In genomic region chr1:164983023-164983650, GRCh38 we compare ENCODE assay signal across 29 cellular contexts.
DNase-seq lines count a peak whose midpoint lies in the region; ATAC-seq, FAIRE-seq and TF ChIP-seq lines count a peak whose summit lies in the region.
"Had no signal": no experiment of that assay in that cellular context is flagged by ENCODE, and none has a peak within 500 bp of the region (broad histone marks: within the 10 kb centered on the region; RNA-seq: fewer than 3 reads in every experiment).

No MANE protein-coding gene starts in this region.

- H3K9me3 ChIP-seq in A549: no peaks in the 10 kb centered on the region
- no peaks in the 10 kb centered on the region for H3K9me3 ChIP-seq in RWPE2 (ENCODE audit: severe bottlenecking)
- no peaks in the 10 kb centered on the region for H3K9me3 ChIP-seq in MG63
- H3K9me3 ChIP-seq: BE2C, body of pancreas, psoas muscle, SJCRH30, thyroid gland had no signal

- 18% methylated on average over 3 of the region's 3 CpGs for WGBS in A549 (ENCODE audit: missing lambda C conversion rate)

- CTCF ChIA-PET in A549 (lab: Yijun Ruan, JAX): interaction anchor here (0.9 kb wide), 1 partner anchor 16 kb away, joined by 3 read pairs; no protein-coding TSS in a partner anchor

- TF ChIP-seq POLR2A in A549 (IDR thresholded peaks at IDR 0.05; ENCODE audit: low read length): no peak

- no peak overlapping the region for H3K4me3 ChIP-seq in A549
- no peak overlapping the region for H3K4me3 ChIP-seq in RWPE2 (ENCODE audit: severe bottlenecking)
- no peak overlapping the region for H3K4me3 ChIP-seq in MG63
- H3K4me3 ChIP-seq: body of pancreas, psoas muscle, SJCRH30, skin epidermis, thyroid gland had no signal

- H3K27me3 ChIP-seq in RWPE2 (ENCODE audit: insufficient read depth, poor library complexity, severe bottlenecking): no peaks in the 10 kb centered on the region
- peaks cover 2% of the 10 kb centered on the region; the same call in 1 of the 2 replicates for H3K27me3 ChIP-seq in MG63
- H3K27me3 ChIP-seq: BE2C, body of pancreas, SJCRH30, thyroid gland had no signal

- H3K27ac ChIP-seq in A549: no peak overlapping the region
- H3K27ac ChIP-seq in RWPE2 (ENCODE audit: poor library complexity, severe bottlenecking): no peak overlapping the region
- H3K27ac ChIP-seq: body of pancreas, psoas muscle, SJCRH30, skin epidermis, thyroid gland had no signal

- H3K4me1 ChIP-seq in A549 (no peaks in the 10 kb centered on the region), RWPE2 (ENCODE audit: insufficient read depth, poor library complexity, severe bottlenecking) (no peaks in the 10 kb centered on the region)
- H3K4me1 ChIP-seq: BE2C, body of pancreas, SJCRH30, thyroid gland had no signal

- TF ChIP-seq CTCF in A549 (IDR thresholded peaks at IDR 0.05) (no peak), RWPE2 (IDR thresholded peaks at IDR 0.05; ENCODE audit: poor library complexity, severe bottlenecking) (no peak)

- no peak overlapping the region for H3K4me2 ChIP-seq in A549

- H3K36me3 ChIP-seq in RWPE2 (ENCODE audit: low read depth) (no peaks in the 10 kb centered on the region), MG63 (no peaks in the 10 kb centered on the region)
- H3K36me3 ChIP-seq: BE2C, SJCRH30, thyroid gland had no signal

- POLR2A ChIA-PET in A549 (lab: Yijun Ruan, JAX): no interaction called here

- ATAC-seq in A549 (peak; percentile 50 to 54; a peak in 2 of 6 replicates), RWPE2 (ENCODE audit: low read depth) (0 out of 3 replicates have a peak, but pooled peaks have one; percentile 19), HG03280 (IDR thresholded peaks at IDR 0.05; ENCODE audit: unreplicated experiment) (no peak)
- ATAC-seq: body of pancreas; left cardiac atrium; natural killer cell; Panc1; psoas muscle; stimulated activated memory B cell treated with anti-CD40 and anti-IgM and Interleukin-4, amounts not matched to agents 10 μg/mL and 1 μg/mL and 100 μg/mL, for 72 hours had no signal

- DNase-seq in A549 (ENCODE audit: low read depth in 1 of 2, low spot score in 1 of 2): no peak
- DNase-seq in RWPE2 (ENCODE audit: low spot score): no peak
- DNase-seq in hippocampal formation (lab: John Stamatoyannopoulos, UW): peak; percentile 46 to 63
- DNase-seq in nucleus accumbens (lab: John Stamatoyannopoulos, UW): peak in 44 of 56 donors; percentile 1 to 76 (median 37)
- no peak for DNase-seq in NCI-H2196 (lab: John Stamatoyannopoulos, UW; ENCODE audit: unreplicated experiment)
- DNase-seq in MG63: no peak
- DNase-seq in NCI-H1694 treated with DMSO at 0.1 percent for 48 hours (lab: John Stamatoyannopoulos, UW): no peak
- DNase-seq: activated CD4-positive, alpha-beta T cell treated with anti-CD3 and anti-CD28 coated beads for 4 hours; activated naive CD8-positive, alpha-beta T cell treated with anti-CD3 and anti-CD28 coated beads, Interleukin-2, amount 10 ng/mL, durations not matched to agents 7 days and 5 days; BE2C; body of pancreas; COR-L47; left cardiac atrium; mesenchymal stem cell; natural killer cell; NCI-H1092 treated with DMSO at 0.1 percent for 48 hours; NCI-H2081; NCI-H510A; NK-92 treated with Interleukin-12 subunit alpha and Interleukin-12 subunit beta, amount 100 ng/mL, for 24 hours; psoas muscle; T-helper 1 cell; thyroid gland had no signal

- no peak for TF ChIP-seq EP300 in A549 (IDR thresholded peaks at IDR 0.05)

- no peak for TF ChIP-seq RAD21 in A549 (conservative IDR thresholded peaks at IDR 0.05 in 1 of 2, IDR thresholded peaks at IDR 0.05 in 1 of 2)

- no peak for FAIRE-seq in A549 (lab: Jason Lieb, UNC)
- FAIRE-seq: A204.1, colon had no signal

TF ChIP-seq in A549, 52 proteins besides CTCF, POLR2A, EP300 and RAD21:
- TF ChIP-seq KDM1A (IDR thresholded peaks at IDR 0.05; ENCODE audit: low read depth) (no peak), ELK1 (IDR thresholded peaks at IDR 0.05; ENCODE audit: low read depth, low read length) (no peak)

Comparison
In these comparisons a context has a peak if more than half of its experiments do, and no peak if none do; other contexts are left out.
1. DNase-seq: peak in hippocampal formation (2 of 2) and nucleus accumbens (44 of 56); none in A549 (0 of 2), RWPE2 (single experiment), NCI-H2196 (single experiment), MG63 (single experiment) and NCI-H1694 treated with DMSO at 0.1 percent for 48 hours (single experiment).